Comparison of ENCODE assay signal across 13 cellular contexts in the genomic region with DNA sequence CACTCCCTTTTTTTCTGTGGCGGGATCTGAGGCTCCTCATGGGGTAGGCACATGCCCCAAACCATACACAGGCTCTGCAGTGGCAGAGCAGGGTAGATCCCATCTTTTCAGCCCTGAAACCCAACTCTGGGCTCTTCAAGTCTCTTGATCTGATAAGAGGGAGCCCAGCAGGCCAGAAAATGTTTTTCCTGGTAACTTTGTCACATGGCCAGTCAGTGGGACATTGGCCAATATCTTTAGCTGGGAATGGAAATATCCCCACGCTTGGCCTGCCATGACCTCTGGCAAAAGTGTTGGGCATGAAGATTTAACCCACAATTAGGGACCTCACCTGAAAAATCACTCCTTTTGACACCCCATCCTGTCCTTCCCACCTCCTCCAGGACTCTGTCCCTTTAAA. TPM values are rescaled to one million over a fixed set of nuclear protein-coding genes. Genes with fewer than 3 reads are reported as not detected.
DNase-seq lines count a peak whose midpoint lies in the region; ATAC-seq and TF ChIP-seq lines count a peak whose summit lies in the region.
"Had no signal": no experiment of that assay in that cellular context is flagged by ENCODE, and none has a peak within 500 bp of the region (broad histone marks: within the 10 kb centered on the region; RNA-seq: fewer than 3 reads in every experiment).

No MANE protein-coding gene starts in this region.

- no peaks in the 10 kb centered on the region for H3K27me3 ChIP-seq in left lung
- H3K27me3 ChIP-seq: Peyer's patch had no signal

- peaks cover 0 to 4% of the 10 kb centered on the region in 2 donors for H3K36me3 ChIP-seq in left lung

- no peak overlapping the region for H3K4me3 ChIP-seq in left lung
- H3K4me3 ChIP-seq: Peyer's patch had no signal

- H3K27ac ChIP-seq in 22Rv1 (peak overlapping the region; percentile 95), left lung (no peak overlapping the region)
- H3K27ac ChIP-seq: Peyer's patch had no signal

- intact Hi-C loops in left lung (cut with DNase I), result no loop called here

- DNase-seq in HuH-7 (ENCODE audit: low spot score) (peak; percentile 89), SK-N-DZ (ENCODE audit: low spot score) (peak; percentile 32), left lung (no peak), SHP77 treated with DMSO at 0.1 percent for 48 hours (lab: John Stamatoyannopoulos, UW) (no peak), GM19240 (ENCODE audit: insufficient read length, low spot score) (no peak), Kasumi-1 (lab: John Stamatoyannopoulos, UW) (no peak)
- DNase-seq: CD4-positive, alpha-beta T cell; NCI-H446 treated with DMSO at 0.1 percent for 48 hours; NCI-H748 treated with DMSO at 0.1 percent for 48 hours; Peyer's patch; Right ventricle myocardium superior had no signal

- no peaks in the 10 kb centered on the region for H3K4me1 ChIP-seq in left lung
- H3K4me1 ChIP-seq: Peyer's patch had no signal

- no peaks in the 10 kb centered on the region for H3K9me3 ChIP-seq in left lung
- H3K9me3 ChIP-seq: Peyer's patch had no signal

- no peak for TF ChIP-seq CTCF in 22Rv1 (IDR thresholded peaks at IDR 0.05)
- no peak for TF ChIP-seq CTCF in left lung (IDR thresholded peaks at IDR 0.05)

- ATAC-seq in left lung, result peak; percentile 53
- no peak for ATAC-seq in GM18907 (IDR thresholded peaks at IDR 0.05; ENCODE audit: unreplicated experiment)

RNA-seq across cellular contexts. Expression of a gene that starts 8.1 kb away (rescaled TPM):
- 8.2 and 9.5 TPM in 2 replicates for polyA plus RNA-seq in SK-N-DZ (2014; cell fraction: cytosol; rRNA removed)
- 10.4 and 14.3 TPM in 2 replicates for polyA plus RNA-seq in SK-N-DZ (2014; cell fraction: nucleus; rRNA removed)
- 1 to 10 TPM; 3.8 to 4.0 TPM for total RNA-seq in left lung

RNA-seq across cellular contexts. Expression of a gene that starts 9.4 kb away (rescaled TPM):
- polyA plus RNA-seq in SK-N-DZ (2014; cell fraction: cytosol; rRNA removed), result 13.6 and 14.3 TPM in 2 replicates
- 22.7 and 26.2 TPM in 2 replicates for polyA plus RNA-seq in SK-N-DZ (2014; cell fraction: nucleus; rRNA removed)
- total RNA-seq in left lung, result 1 to 10 TPM; 4.3 to 9.9 TPM
- total RNA-seq: CD4-positive, alpha-beta T cell; Peyer's patch; Right ventricle myocardium superior had no signal

RNA-seq across cellular contexts. Expression of a gene that starts 23.5 kb away (rescaled TPM):
- polyA plus RNA-seq in SK-N-DZ (2014; cell fraction: cytosol; rRNA removed), result 29.5 and 57.4 TPM in 2 replicates
- 34.0 and 36.9 TPM in 2 replicates for polyA plus RNA-seq in SK-N-DZ (2014; cell fraction: nucleus; rRNA removed)
- 100 to 1,000 TPM in 1 of 2 donors, 10 to 100 TPM in 1; 80.0 to 115 TPM for total RNA-seq in left lung

RNA-seq across cellular contexts. Expression of a gene that starts 29.1 kb away (rescaled TPM):
- polyA plus RNA-seq in SK-N-DZ (2014; cell fraction: cytosol; rRNA removed), result 32.7 and 34.9 TPM in 2 replicates
- polyA plus RNA-seq in SK-N-DZ (2014; cell fraction: nucleus; rRNA removed), result 20.3 and 22.1 TPM in 2 replicates
- 10 to 100 TPM; 28.2 to 34.3 TPM for total RNA-seq in left lung

RNA-seq across cellular contexts. Expression of a gene that starts 49.8 kb away (rescaled TPM):
- polyA plus RNA-seq in SK-N-DZ (2014; cell fraction: cytosol; rRNA removed), result 14.0 and 14.8 TPM in 2 replicates
- 28.4 and 31.0 TPM in 2 replicates for polyA plus RNA-seq in SK-N-DZ (2014; cell fraction: nucleus; rRNA removed)
- total RNA-seq in left lung, result 10 to 100 TPM; 86.4 to 99.7 TPM

Comparison
In these comparisons a context has a peak if more than half of its experiments do, and no peak if none do; other contexts are left out.
1. DNase-seq: peak in HuH-7 (single experiment) and SK-N-DZ (single experiment); none in left lung (0 of 2), SHP77 treated with DMSO at 0.1 percent for 48 hours (single experiment), GM19240 (single experiment) and Kasumi-1 (0 of 2).